In genomic region chr1:4698911-4699310, GRCh38 we compare ENCODE assay signal across 17 cellular contexts. TPM values are rescaled to one million over a fixed set of nuclear protein-coding genes. Genes with fewer than 3 reads are reported as not detected.
DNase-seq lines count a peak whose midpoint lies in the region; FAIRE-seq and TF ChIP-seq lines count a peak whose summit lies in the region.
"Had no signal": no experiment of that assay in that cellular context is flagged by ENCODE, and none has a peak within 500 bp of the region (broad histone marks: within the 10 kb centered on the region; RNA-seq: fewer than 3 reads in every experiment).

No MANE protein-coding gene starts in this region.

- H3K27ac Mint-ChIP-seq in astrocyte (ENCODE audit: unreplicated experiment) (peak overlapping the region; percentile 23), neural progenitor cell (peak overlapping the region; percentile 36)
- H3K27ac Mint-ChIP-seq: CD8-positive, alpha-beta T cell had no signal

- H3K36me3 Mint-ChIP-seq in astrocyte (ENCODE audit: low read depth, unreplicated experiment) (peaks cover 5% of the 10 kb centered on the region), neural progenitor cell (peaks cover 2% of the 10 kb centered on the region)
- H3K36me3 Mint-ChIP-seq: CD8-positive, alpha-beta T cell had no signal

- H3K4me1 ChIP-seq in astrocyte (ENCODE audit: insufficient read depth, low read length) (no peaks in the 10 kb centered on the region), neural progenitor cell (peaks cover 7% of the 10 kb centered on the region)
- H3K4me1 ChIP-seq: A549, BE2C, Caco-2 had no signal

- no peak overlapping the region for H2AFZ ChIP-seq in astrocyte (ENCODE audit: low read depth, low read length)
- no peak overlapping the region for H2AFZ ChIP-seq in neural progenitor cell (replicated peaks)

- H3K9ac ChIP-seq in astrocyte (ENCODE audit: low read length) = no peak overlapping the region
- no peak overlapping the region for H3K9ac ChIP-seq in neural progenitor cell

- no peak for FAIRE-seq in astrocyte (lab: Jason Lieb, UNC)
- FAIRE-seq: A549, GM19239, H1 had no signal

- TF ChIP-seq CTCF in astrocyte (IDR thresholded peaks at IDR 0.05; ENCODE audit: insufficient read depth, low read depth, low read length) (no peak), neural progenitor cell (IDR thresholded peaks at IDR 0.05) (no peak)

- H3K4me2 ChIP-seq in astrocyte (ENCODE audit: low read length) = no peak overlapping the region
- H3K4me2 ChIP-seq in neural progenitor cell = no peak overlapping the region
- H3K4me2 ChIP-seq: A549 had no signal

- intact Hi-C loops in posterior vena cava (cut with DNase I) = no loop called here

- H3K9me3 Mint-ChIP-seq in astrocyte (ENCODE audit: unreplicated experiment) (peaks cover 5% of the 10 kb centered on the region), neural progenitor cell (peaks cover 3% of the 10 kb centered on the region)
- H3K9me3 Mint-ChIP-seq: CD8-positive, alpha-beta T cell had no signal

- no peaks in the 10 kb centered on the region for H3K27me3 ChIP-seq in astrocyte (ENCODE audit: insufficient read depth, low read length)
- H3K27me3 ChIP-seq in neural progenitor cell = no peaks in the 10 kb centered on the region
- H3K27me3 ChIP-seq: BE2C had no signal

- H3F3A ChIP-seq in neural progenitor cell (ENCODE audit: low read depth) = no peaks in the 10 kb centered on the region

- H4K20me1 ChIP-seq in astrocyte (ENCODE audit: insufficient read depth, low read length) = no peaks in the 10 kb centered on the region
- H4K20me1 ChIP-seq in neural progenitor cell (ENCODE audit: low read depth) = no peaks in the 10 kb centered on the region

- no peak overlapping the region for H3K4me3 ChIP-seq in astrocyte (ENCODE audit: insufficient read depth, low read depth, low read length)
- no peak overlapping the region for H3K4me3 ChIP-seq in neural progenitor cell
- H3K4me3 ChIP-seq: A549 had no signal

- DNase-seq in astrocyte (ENCODE audit: low read depth) (no peak), caudate nucleus (lab: John Stamatoyannopoulos, UW) (no peak), neural progenitor cell (ENCODE audit: low spot score) (no peak), posterior vena cava (ENCODE audit: low spot score) (no peak), NCI-H524 treated with DMSO at 0.1 percent for 48 hours (lab: John Stamatoyannopoulos, UW) (no peak), HCEC 1CT (no peak)
- DNase-seq: BE2C; Caco-2; CD8-positive, alpha-beta T cell; DMS53; GF-D8 had no signal

- H3K4me3 Mint-ChIP-seq in astrocyte (ENCODE audit: unreplicated experiment) = no peak overlapping the region
- no peak overlapping the region for H3K4me3 Mint-ChIP-seq in neural progenitor cell
- H3K4me3 Mint-ChIP-seq: CD8-positive, alpha-beta T cell had no signal

- H3K27ac ChIP-seq in astrocyte (ENCODE audit: low read depth, low read length) (peak overlapping the region; percentile 12), caudate nucleus (ENCODE audit: low read depth, low read length) (peak overlapping the region; percentile 96), neural progenitor cell (no peak overlapping the region), temporal lobe (ENCODE audit: low read depth, low read length) (peak overlapping the region; percentile 78)
- H3K27ac ChIP-seq: A549, C4-2B, HL-60 had no signal

- no peaks in the 10 kb centered on the region for H3K79me2 ChIP-seq in astrocyte (ENCODE audit: insufficient read depth, low read length)
- no peaks in the 10 kb centered on the region for H3K79me2 ChIP-seq in neural progenitor cell (ENCODE audit: low read depth)

- H3K27me3 Mint-ChIP-seq in astrocyte (ENCODE audit: low read depth, unreplicated experiment) = peaks cover 43% of the 10 kb centered on the region
- peaks cover 6% of the 10 kb centered on the region for H3K27me3 Mint-ChIP-seq in neural progenitor cell (ENCODE audit: insufficient read depth, low read depth)

- no peaks in the 10 kb centered on the region for H3K36me3 ChIP-seq in astrocyte (ENCODE audit: insufficient read depth, low read length)
- H3K36me3 ChIP-seq in neural progenitor cell = no peaks in the 10 kb centered on the region
- H3K36me3 ChIP-seq: BE2C had no signal

- H3K4me1 Mint-ChIP-seq in astrocyte (ENCODE audit: low read depth, unreplicated experiment) (peaks cover 7% of the 10 kb centered on the region), neural progenitor cell (peaks cover 36% of the 10 kb centered on the region)

- H3K9me3 ChIP-seq in astrocyte (ENCODE audit: insufficient read depth, low read depth, low read length) = peaks cover 5% of the 10 kb centered on the region
- H3K9me3 ChIP-seq in neural progenitor cell (ENCODE audit: low read depth) = no peaks in the 10 kb centered on the region
- H3K9me3 ChIP-seq: A549, BE2C, Caco-2 had no signal

RNA-seq across cellular contexts. Expression of gene AJAP1, which starts 44.5 kb away (rescaled TPM):
- total RNA-seq in astrocyte = 0.29 and 0.34 TPM in 2 replicates
- 0.19 and 0.21 TPM in 2 replicates for total RNA-seq in neural progenitor cell (ENCODE audit: low replicate concordance)
- 21.9 TPM for total RNA-seq in temporal lobe
- total RNA-seq in posterior vena cava = under 1 TPM; 0.32 to 0.57 TPM
- total RNA-seq: Caco-2 had no signal

Comparison
In these comparisons a context has a peak if more than half of its experiments do, and no peak if none do; other contexts are left out.
1. RNA of gene AJAP1, which starts 44.5 kb away (total RNA-seq): 21.9 TPM in temporal lobe (single experiment); 0.32 to 0.57 TPM in posterior vena cava, 0.29 to 0.34 TPM in astrocyte and 0.19 to 0.21 TPM in neural progenitor cell; every median in the first group is over 10 times any median in the second.